ENCODE assay signal across 1 cellular context in genomic region chr1:32071758-32072621, GRCh38.
TF ChIP-seq lines count a peak whose summit lies in the region.

No MANE protein-coding gene starts in this region.

TF ChIP-seq in HepG2, 621 proteins besides CTCF, POLR2A, EP300 and RAD21 (continues in another document):
- TF ChIP-seq NONO (IDR thresholded peaks at IDR 0.05), result no peak
- no peak for TF ChIP-seq NONO (CRISPR knock-in tag; conservative IDR thresholded peaks at IDR 0.05)
- no peak for TF ChIP-seq FOXA1 (IDR thresholded peaks at IDR 0.05)
- TF ChIP-seq FOXA1 (CRISPR knock-in tag; IDR thresholded peaks at IDR 0.05), result no peak
- no peak for TF ChIP-seq ZNF547 (CRISPR knock-in tag; IDR thresholded peaks at IDR 0.05)
- no peak for TF ChIP-seq ATF5 (CRISPR knock-in tag; IDR thresholded peaks at IDR 0.05; ENCODE audit: low read depth)
- no peak for TF ChIP-seq THAP7 (CRISPR knock-in tag; IDR thresholded peaks at IDR 0.05)
- TF ChIP-seq ZNF724P (CRISPR knock-in tag; IDR thresholded peaks at IDR 0.05; ENCODE audit: borderline replicate concordance), result no peak
- TF ChIP-seq PLRG1 (conservative IDR thresholded peaks at IDR 0.05), result no peak
- TF ChIP-seq ZBTB14 (CRISPR knock-in tag; IDR thresholded peaks at IDR 0.05), result no peak
- no peak for TF ChIP-seq HNRNPL (IDR thresholded peaks at IDR 0.05; ENCODE audit: low read depth, low read length)
- no peak for TF ChIP-seq ELF4 (CRISPR knock-in tag; IDR thresholded peaks at IDR 0.05; ENCODE audit: borderline replicate concordance)
- peak; percentile 25; the same call in 1 of the 2 replicates for TF ChIP-seq AHDC1 (CRISPR knock-in tag; IDR thresholded peaks at IDR 0.05; ENCODE audit: borderline replicate concordance)
- no peak for TF ChIP-seq IRF2 (CRISPR knock-in tag; IDR thresholded peaks at IDR 0.05)
- TF ChIP-seq MIER3 (CRISPR knock-in tag; IDR thresholded peaks at IDR 0.05; ENCODE audit: borderline replicate concordance), result no peak
- no peak for TF ChIP-seq ZNF792 (CRISPR knock-in tag; IDR thresholded peaks at IDR 0.05)
- TF ChIP-seq ZNF235 (CRISPR knock-in tag; IDR thresholded peaks at IDR 0.05; ENCODE audit: borderline replicate concordance), result no peak
- no peak for TF ChIP-seq MAX (IDR thresholded peaks at IDR 0.05)
- no peak for TF ChIP-seq ZNF230 (CRISPR knock-in tag; IDR thresholded peaks at IDR 0.05)
- no peak for TF ChIP-seq FLYWCH1 (CRISPR knock-in tag; IDR thresholded peaks at IDR 0.05)
- TF ChIP-seq ZBTB7B (CRISPR knock-in tag; IDR thresholded peaks at IDR 0.05), result no peak
- TF ChIP-seq RBM39 (IDR thresholded peaks at IDR 0.05; ENCODE audit: low read depth, low read length, poor library complexity, severe bottlenecking), result no peak
- TF ChIP-seq ZNF652 (CRISPR knock-in tag; IDR thresholded peaks at IDR 0.05; ENCODE audit: borderline replicate concordance, low read depth), result no peak
- no peak; a peak in 1 of 4 replicates for TF ChIP-seq KLF16 (CRISPR knock-in tag; IDR thresholded peaks at IDR 0.05)
- no peak for TF ChIP-seq RCOR2 (CRISPR knock-in tag; IDR thresholded peaks at IDR 0.05)
- no peak for TF ChIP-seq GLI4 (CRISPR knock-in tag; IDR thresholded peaks at IDR 0.05; ENCODE audit: borderline replicate concordance)
- TF ChIP-seq RFXAP (CRISPR knock-in tag; IDR thresholded peaks at IDR 0.05; ENCODE audit: borderline replicate concordance), result no peak
- no peak for TF ChIP-seq KIAA2018 (CRISPR knock-in tag; IDR thresholded peaks at IDR 0.05; ENCODE audit: borderline replicate concordance)
- no peak for TF ChIP-seq NFKBIZ (CRISPR knock-in tag; IDR thresholded peaks at IDR 0.05)
- TF ChIP-seq ZBTB3 (CRISPR knock-in tag; IDR thresholded peaks at IDR 0.05; ENCODE audit: borderline replicate concordance, low read depth), result no peak
- no peak for TF ChIP-seq ZNF790 (CRISPR knock-in tag; IDR thresholded peaks at IDR 0.05; ENCODE audit: borderline replicate concordance)
- no peak for TF ChIP-seq CCDC6 (CRISPR knock-in tag; IDR thresholded peaks at IDR 0.05)
- TF ChIP-seq FOXO1 (CRISPR knock-in tag; IDR thresholded peaks at IDR 0.05), result no peak
- 0 out of 2 replicates have a peak, but pooled peaks have one; percentile 22 for TF ChIP-seq PAXIP1 (CRISPR knock-in tag; conservative IDR thresholded peaks at IDR 0.05)
- no peak for TF ChIP-seq PHB2 (IDR thresholded peaks at IDR 0.05; ENCODE audit: partially characterized antibody)
- 0 out of 2 replicates have a peak, but pooled peaks have one; percentile 40 for TF ChIP-seq TARDBP (CRISPR knock-in tag; IDR thresholded peaks at IDR 0.05)
- no peak for TF ChIP-seq KAT2B (IDR thresholded peaks at IDR 0.05; ENCODE audit: borderline replicate concordance, low read depth, low read length)
- 0 out of 2 replicates have a peak, but pooled peaks have one; percentile 80 for TF ChIP-seq ZFY (CRISPR knock-in tag; IDR thresholded peaks at IDR 0.05)
- no peak for TF ChIP-seq E2F2 (CRISPR knock-in tag; IDR thresholded peaks at IDR 0.05; ENCODE audit: borderline replicate concordance)
- TF ChIP-seq TEAD2 (CRISPR knock-in tag; IDR thresholded peaks at IDR 0.05), result no peak
- TF ChIP-seq ATF3 (CRISPR knock-in tag; IDR thresholded peaks at IDR 0.05), result no peak
